ENCODE assay signal across 1 cellular context in genomic region chr10:28722065-28722803, GRCh38.
TF ChIP-seq lines count a peak whose summit lies in the region.

No MANE protein-coding gene starts in this region.

TF ChIP-seq in HepG2, 621 proteins besides CTCF, POLR2A, EP300 and RAD21 (continued from another document and continues in another):
- TF ChIP-seq E2F1 (CRISPR knock-in tag; IDR thresholded peaks at IDR 0.05) (no peak), ZBTB21 (CRISPR knock-in tag; IDR thresholded peaks at IDR 0.05) (no peak), IRX3 (CRISPR knock-in tag; IDR thresholded peaks at IDR 0.05; ENCODE audit: borderline replicate concordance, low read depth) (no peak), ZUFSP (CRISPR knock-in tag; IDR thresholded peaks at IDR 0.05; ENCODE audit: borderline replicate concordance) (no peak), KLF13 (CRISPR knock-in tag; IDR thresholded peaks at IDR 0.05) (no peak), ZNF781 (CRISPR knock-in tag; IDR thresholded peaks at IDR 0.05; ENCODE audit: borderline replicate concordance, not compliant biosample characterization) (no peak), ATM (IDR thresholded peaks at IDR 0.05; ENCODE audit: borderline replicate concordance) (no peak), MEF2D (CRISPR knock-in tag; IDR thresholded peaks at IDR 0.05) (no peak), EHMT2 (IDR thresholded peaks at IDR 0.05; ENCODE audit: borderline replicate concordance, low read depth, low read length) (no peak), ZBTB20 (CRISPR knock-in tag; IDR thresholded peaks at IDR 0.05; ENCODE audit: borderline replicate concordance, low read depth) (no peak), CCDC6 (CRISPR knock-in tag; IDR thresholded peaks at IDR 0.05) (no peak), SP4 (CRISPR knock-in tag; IDR thresholded peaks at IDR 0.05) (no peak), ZNF329 (CRISPR knock-in tag; IDR thresholded peaks at IDR 0.05; ENCODE audit: low read depth) (no peak), ZHX2 (IDR thresholded peaks at IDR 0.05; ENCODE audit: low read depth) (no peak), ZHX2 (CRISPR knock-in tag; IDR thresholded peaks at IDR 0.05; ENCODE audit: borderline replicate concordance) (no peak), DZIP1 (CRISPR knock-in tag; IDR thresholded peaks at IDR 0.05) (no peak), ZNF619 (CRISPR knock-in tag; IDR thresholded peaks at IDR 0.05) (no peak), ZNF672 (CRISPR knock-in tag; IDR thresholded peaks at IDR 0.05) (no peak), IRF9 (CRISPR knock-in tag; IDR thresholded peaks at IDR 0.05; ENCODE audit: borderline replicate concordance) (no peak), REXO4 (CRISPR knock-in tag; IDR thresholded peaks at IDR 0.05; ENCODE audit: borderline replicate concordance) (no peak), CBX2 (IDR thresholded peaks at IDR 0.05; ENCODE audit: low read depth, low read length) (no peak), CBX2 (CRISPR knock-in tag; IDR thresholded peaks at IDR 0.05; ENCODE audit: low read depth) (no peak), MNT (IDR thresholded peaks at IDR 0.05) (peak; percentile 29; the same call in 1 of the 2 replicates), ZNF850 (CRISPR knock-in tag; conservative IDR thresholded peaks at IDR 0.05) (no peak), ZNF451 (CRISPR knock-in tag; IDR thresholded peaks at IDR 0.05) (no peak), ZFYVE20 (CRISPR knock-in tag; IDR thresholded peaks at IDR 0.05; ENCODE audit: borderline replicate concordance, low read depth) (no peak), ZNF407 (CRISPR knock-in tag; IDR thresholded peaks at IDR 0.05; ENCODE audit: not compliant biosample characterization) (no peak), ZNF143 (CRISPR knock-in tag; IDR thresholded peaks at IDR 0.05) (no peak)
